25 cellular contexts compared by ENCODE assay signal in the genomic region with DNA sequence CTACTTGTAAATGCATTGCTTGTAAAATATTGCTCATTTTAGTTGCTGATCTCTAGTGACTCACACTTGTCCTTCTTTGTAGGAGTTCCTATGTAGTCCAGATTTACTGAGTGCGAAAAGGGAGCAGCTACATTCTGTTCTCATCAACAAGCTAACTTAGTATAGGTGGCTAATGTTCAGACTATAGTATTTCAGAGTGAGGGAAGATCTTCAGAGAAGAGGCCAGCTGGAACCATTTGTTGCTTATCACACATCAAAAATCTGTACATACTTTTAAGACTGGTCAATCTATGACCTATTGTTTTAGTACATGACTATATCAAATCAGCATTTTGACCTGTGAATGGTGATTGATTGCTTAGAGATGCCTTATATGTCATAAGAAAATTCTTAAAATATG.
A peak's percentile ranks its signal among the peaks of the same experiment; 100 is the strongest.
DNase-seq lines count a peak whose midpoint lies in the region; ATAC-seq, FAIRE-seq and TF ChIP-seq lines count a peak whose summit lies in the region.
"Had no signal": no experiment of that assay in that cellular context is flagged by ENCODE, and none has a peak within 500 bp of the region (broad histone marks: within the 10 kb centered on the region; RNA-seq: fewer than 3 reads in every experiment).

No MANE protein-coding gene starts in this region.

- ATAC-seq in WTC11, result no peak
- ATAC-seq: GM12878 had no signal

- FAIRE-seq in GM12892 (lab: Jason Lieb, UNC), result no peak
- FAIRE-seq: GM12878, small intestine had no signal

- H3K9me3 ChIP-seq in adipocyte (ENCODE audit: control insufficient read depth, low read length) (no peaks in the 10 kb centered on the region), suprapubic skin (no peaks in the 10 kb centered on the region)
- H3K9me3 ChIP-seq: colonic mucosa, uterus had no signal

- CTCF ChIA-PET in WTC11 (lab: Charles Lee), result no interaction called here

- H3K4me1 Mint-ChIP-seq in WTC11, result peaks cover 2% of the 10 kb centered on the region
- H3K4me1 Mint-ChIP-seq: activated CD4-positive, alpha-beta T cell treated with anti-CD3 and anti-CD28 coated beads, Interleukin-2, amount 10 ng/mL, durations not matched to agents 7 days and 5 days; B cell; naive B cell had no signal

- peak overlapping the region; percentile 7 for H3K27ac ChIP-seq in suprapubic skin
- H3K27ac ChIP-seq: colonic mucosa, uterus had no signal

- 57% methylated on average over 1 of the region's 1 CpG for WGBS in suprapubic skin

- H3K27ac Mint-ChIP-seq in WTC11, result no peak overlapping the region
- H3K27ac Mint-ChIP-seq: activated CD4-positive, alpha-beta T cell treated with anti-CD3 and anti-CD28 coated beads, Interleukin-2, amount 10 ng/mL, durations not matched to agents 7 days and 5 days; B cell; naive B cell had no signal

- H3K4me1 ChIP-seq in adipocyte (ENCODE audit: control insufficient read depth, insufficient read depth, low read length) (peaks cover 16% of the 10 kb centered on the region), suprapubic skin (peaks cover 5% of the 10 kb centered on the region)
- H3K4me1 ChIP-seq: colonic mucosa, uterus had no signal

- DNase-seq in HS-5 (ENCODE audit: low read depth) (peak; percentile 76), adipocyte (ENCODE audit: low read depth) (peak; percentile 41), foreskin fibroblast (peak; percentile 81 to 83), suprapubic skin (ENCODE audit: low spot score in 2 of 2) (no peak), SKM-1 treated with dmso at 0.1 percent for 144 hours (lab: John Stamatoyannopoulos, UW; ENCODE audit: unreplicated experiment) (no peak), GM12892 (ENCODE audit: insufficient read length) (no peak), WTC11 (ENCODE audit: low spot score) (no peak)
- DNase-seq: activated CD4-positive, alpha-beta T cell treated with anti-CD3 and anti-CD28 coated beads, Interleukin-2, amount 10 ng/mL, durations not matched to agents 7 days and 5 days; activated CD8-positive, alpha-beta memory T cell treated with anti-CD3 and anti-CD28 coated beads, Interleukin-2, amount 50 U/mL, for 4 hours; activated gamma-delta T cell; amygdala; Calu3; colonic mucosa; glutamatergic neuron; Kasumi-1; naive B cell; NCI-H1436; NCI-H2171 treated with DMSO at 0.1 percent for 48 hours; posterior cingulate gyrus; small intestine; stimulated activated CD4-positive, alpha-beta T cell treated with anti-CD3 and anti-CD28 coated beads, Interleukin-4, amount 100 ng/mL, for 4 hours had no signal

- H3K27me3 ChIP-seq in adipocyte (replicated peaks; ENCODE audit: control insufficient read depth, insufficient read depth, low read length) (no peaks in the 10 kb centered on the region), suprapubic skin (no peaks in the 10 kb centered on the region)
- H3K27me3 ChIP-seq: colonic mucosa, uterus had no signal

- no peaks in the 10 kb centered on the region for H3K27me3 Mint-ChIP-seq in WTC11 (ENCODE audit: low read depth)
- H3K27me3 Mint-ChIP-seq: naive B cell had no signal

- H3K9me3 Mint-ChIP-seq in WTC11, result no peaks in the 10 kb centered on the region; the same call in 1 of the 2 replicates
- H3K9me3 Mint-ChIP-seq: activated CD4-positive, alpha-beta T cell treated with anti-CD3 and anti-CD28 coated beads, Interleukin-2, amount 10 ng/mL, durations not matched to agents 7 days and 5 days had no signal

- TF ChIP-seq POLR2A in suprapubic skin (IDR thresholded peaks at IDR 0.05) (no peak), GM12892 (IDR thresholded peaks at IDR 0.05; ENCODE audit: low read depth, low read length) (no peak)

- TF ChIP-seq EP300 in suprapubic skin (IDR thresholded peaks at IDR 0.05), result no peak

- H3K36me3 Mint-ChIP-seq in WTC11, result no peaks in the 10 kb centered on the region; the same call in 1 of the 2 replicates
- H3K36me3 Mint-ChIP-seq: naive B cell had no signal

- H3K4me3 ChIP-seq in adipocyte (ENCODE audit: low read length), result no peak overlapping the region
- H3K4me3 ChIP-seq in foreskin fibroblast (ENCODE audit: low read depth in 1 of 2, low read length in 2 of 2), result no peak overlapping the region
- no peak overlapping the region for H3K4me3 ChIP-seq in suprapubic skin
- H3K4me3 ChIP-seq: colonic mucosa, GM12878, lung, uterus had no signal

- H3K4me3 Mint-ChIP-seq in WTC11, result no peak overlapping the region
- H3K4me3 Mint-ChIP-seq: activated CD4-positive, alpha-beta T cell treated with anti-CD3 and anti-CD28 coated beads, Interleukin-2, amount 10 ng/mL, durations not matched to agents 7 days and 5 days; B cell; naive B cell had no signal

- TF ChIP-seq CTCF in foreskin fibroblast (IDR thresholded peaks at IDR 0.05; ENCODE audit: low read depth, low read length), result no peak
- no peak for TF ChIP-seq CTCF in suprapubic skin (IDR thresholded peaks at IDR 0.05)
- no peak for TF ChIP-seq CTCF in WTC11 (IDR thresholded peaks at IDR 0.05)

- no peak overlapping the region for H3K9ac ChIP-seq in adipocyte (ENCODE audit: low read length)

- H3K36me3 ChIP-seq in adipocyte (ENCODE audit: control insufficient read depth, insufficient read depth, low read length, severe bottlenecking), result no peaks in the 10 kb centered on the region
- no peaks in the 10 kb centered on the region for H3K36me3 ChIP-seq in suprapubic skin
- H3K36me3 ChIP-seq: colonic mucosa, uterus had no signal

- POLR2A ChIA-PET in WTC11 (lab: Charles Lee), result no interaction called here

TF ChIP-seq in WTC11, 78 proteins besides CTCF, POLR2A, EP300 and RAD21 (continues in another document):
- TF ChIP-seq ZNF219 (CRISPR knock-in tag; IDR thresholded peaks at IDR 0.05; ENCODE audit: borderline replicate concordance) (no peak), JUN (CRISPR knock-in tag; IDR thresholded peaks at IDR 0.05) (no peak), NR3C1 (CRISPR knock-in tag; conservative IDR thresholded peaks at IDR 0.05; ENCODE audit: low read depth) (no peak), SMAD4 (CRISPR knock-in tag; IDR thresholded peaks at IDR 0.05) (no peak), ZNF263 (CRISPR knock-in tag; IDR thresholded peaks at IDR 0.05; ENCODE audit: low read depth) (no peak), ATF1 (CRISPR knock-in tag; IDR thresholded peaks at IDR 0.05) (no peak)
- TF ChIP-seq, protein P1, sequence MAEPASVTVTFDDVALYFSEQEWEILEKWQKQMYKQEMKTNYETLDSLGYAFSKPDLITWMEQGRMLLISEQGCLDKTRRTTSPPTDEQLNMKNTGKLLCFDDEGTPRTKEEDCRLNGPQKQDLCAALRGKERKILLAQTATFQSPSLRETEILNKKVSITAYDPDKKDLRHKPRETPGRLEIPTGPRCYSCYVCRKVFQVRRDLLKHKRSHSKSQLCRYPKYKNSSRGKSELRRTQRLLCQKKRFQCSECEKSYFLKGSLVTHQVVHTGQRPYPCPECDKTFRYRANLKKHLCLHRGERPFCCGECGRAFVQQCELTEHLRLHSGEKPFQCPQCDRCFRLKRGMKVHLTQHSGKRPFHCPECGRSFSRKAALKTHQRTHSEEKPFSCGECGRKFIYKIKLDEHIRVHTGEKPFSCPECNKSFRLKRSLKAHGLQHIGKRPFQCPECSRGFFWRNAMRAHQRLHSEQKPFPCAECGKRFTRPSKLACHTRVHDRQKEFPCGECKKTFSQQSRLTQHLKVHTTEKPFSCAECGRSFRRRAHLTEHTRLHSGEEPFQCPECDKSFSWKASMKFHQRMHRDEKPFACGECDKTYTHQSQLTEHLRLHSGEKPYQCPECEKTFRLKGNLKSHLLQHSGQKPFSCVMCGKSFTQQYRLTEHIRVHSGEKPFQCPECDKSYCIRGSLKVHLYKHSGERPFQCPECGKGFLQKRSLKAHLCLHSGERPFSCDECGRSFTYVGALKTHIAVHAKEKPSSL (CRISPR knock-in tag; conservative IDR thresholded peaks at IDR 0.05), result no peak
- TF ChIP-seq, protein P2, sequence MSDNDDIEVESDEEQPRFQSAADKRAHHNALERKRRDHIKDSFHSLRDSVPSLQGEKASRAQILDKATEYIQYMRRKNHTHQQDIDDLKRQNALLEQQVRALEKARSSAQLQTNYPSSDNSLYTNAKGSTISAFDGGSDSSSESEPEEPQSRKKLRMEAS (CRISPR knock-in tag; IDR thresholded peaks at IDR 0.05), result no peak
- TF ChIP-seq, protein P3, sequence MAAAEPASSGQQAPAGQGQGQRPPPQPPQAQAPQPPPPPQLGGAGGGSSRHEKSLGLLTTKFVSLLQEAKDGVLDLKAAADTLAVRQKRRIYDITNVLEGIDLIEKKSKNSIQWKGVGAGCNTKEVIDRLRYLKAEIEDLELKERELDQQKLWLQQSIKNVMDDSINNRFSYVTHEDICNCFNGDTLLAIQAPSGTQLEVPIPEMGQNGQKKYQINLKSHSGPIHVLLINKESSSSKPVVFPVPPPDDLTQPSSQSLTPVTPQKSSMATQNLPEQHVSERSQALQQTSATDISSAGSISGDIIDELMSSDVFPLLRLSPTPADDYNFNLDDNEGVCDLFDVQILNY (CRISPR knock-in tag; IDR thresholded peaks at IDR 0.05), result no peak
- TF ChIP-seq, protein P4, sequence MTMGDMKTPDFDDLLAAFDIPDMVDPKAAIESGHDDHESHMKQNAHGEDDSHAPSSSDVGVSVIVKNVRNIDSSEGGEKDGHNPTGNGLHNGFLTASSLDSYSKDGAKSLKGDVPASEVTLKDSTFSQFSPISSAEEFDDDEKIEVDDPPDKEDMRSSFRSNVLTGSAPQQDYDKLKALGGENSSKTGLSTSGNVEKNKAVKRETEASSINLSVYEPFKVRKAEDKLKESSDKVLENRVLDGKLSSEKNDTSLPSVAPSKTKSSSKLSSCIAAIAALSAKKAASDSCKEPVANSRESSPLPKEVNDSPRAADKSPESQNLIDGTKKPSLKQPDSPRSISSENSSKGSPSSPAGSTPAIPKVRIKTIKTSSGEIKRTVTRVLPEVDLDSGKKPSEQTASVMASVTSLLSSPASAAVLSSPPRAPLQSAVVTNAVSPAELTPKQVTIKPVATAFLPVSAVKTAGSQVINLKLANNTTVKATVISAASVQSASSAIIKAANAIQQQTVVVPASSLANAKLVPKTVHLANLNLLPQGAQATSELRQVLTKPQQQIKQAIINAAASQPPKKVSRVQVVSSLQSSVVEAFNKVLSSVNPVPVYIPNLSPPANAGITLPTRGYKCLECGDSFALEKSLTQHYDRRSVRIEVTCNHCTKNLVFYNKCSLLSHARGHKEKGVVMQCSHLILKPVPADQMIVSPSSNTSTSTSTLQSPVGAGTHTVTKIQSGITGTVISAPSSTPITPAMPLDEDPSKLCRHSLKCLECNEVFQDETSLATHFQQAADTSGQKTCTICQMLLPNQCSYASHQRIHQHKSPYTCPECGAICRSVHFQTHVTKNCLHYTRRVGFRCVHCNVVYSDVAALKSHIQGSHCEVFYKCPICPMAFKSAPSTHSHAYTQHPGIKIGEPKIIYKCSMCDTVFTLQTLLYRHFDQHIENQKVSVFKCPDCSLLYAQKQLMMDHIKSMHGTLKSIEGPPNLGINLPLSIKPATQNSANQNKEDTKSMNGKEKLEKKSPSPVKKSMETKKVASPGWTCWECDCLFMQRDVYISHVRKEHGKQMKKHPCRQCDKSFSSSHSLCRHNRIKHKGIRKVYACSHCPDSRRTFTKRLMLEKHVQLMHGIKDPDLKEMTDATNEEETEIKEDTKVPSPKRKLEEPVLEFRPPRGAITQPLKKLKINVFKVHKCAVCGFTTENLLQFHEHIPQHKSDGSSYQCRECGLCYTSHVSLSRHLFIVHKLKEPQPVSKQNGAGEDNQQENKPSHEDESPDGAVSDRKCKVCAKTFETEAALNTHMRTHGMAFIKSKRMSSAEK (CRISPR knock-in tag; IDR thresholded peaks at IDR 0.05; ENCODE audit: borderline replicate concordance), result no peak

Comparison
In these comparisons a context has a peak if more than half of its experiments do, and no peak if none do; other contexts are left out.
1. DNase-seq: peak in HS-5 (single experiment), adipocyte (single experiment) and foreskin fibroblast (2 of 2); none in suprapubic skin (0 of 2), SKM-1 treated with dmso at 0.1 percent for 144 hours (single experiment), GM12892 (single experiment) and WTC11 (single experiment).